15 cellular contexts compared by ENCODE assay signal in the genomic region with DNA sequence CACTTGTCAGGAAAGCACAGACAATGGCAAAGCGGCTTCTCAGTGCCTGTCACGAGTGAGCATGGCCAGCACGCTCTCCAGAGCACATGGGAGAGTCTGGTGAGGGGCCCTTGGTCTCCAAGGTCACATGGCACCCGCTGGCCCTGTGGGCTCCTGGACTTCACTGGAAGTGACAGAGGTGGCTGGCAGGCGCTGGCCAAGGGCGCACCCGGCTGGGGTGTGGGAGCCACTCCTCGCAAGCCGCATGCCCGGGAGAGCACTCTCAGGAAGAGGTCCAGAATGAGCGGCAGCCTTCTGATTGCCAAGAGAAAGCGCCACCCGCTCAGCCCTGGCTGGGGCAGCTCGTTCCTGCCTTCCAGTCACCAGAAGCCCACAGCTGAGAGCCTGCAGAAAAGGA. TPM values are rescaled to one million over a fixed set of nuclear protein-coding genes. Genes with fewer than 3 reads are reported as not detected.
DNase-seq lines count a peak whose midpoint lies in the region; ATAC-seq and TF ChIP-seq lines count a peak whose summit lies in the region.
"Had no signal": no experiment of that assay in that cellular context is flagged by ENCODE, and none has a peak within 500 bp of the region (broad histone marks: within the 10 kb centered on the region; RNA-seq: fewer than 3 reads in every experiment).

No MANE protein-coding gene starts in this region.

- no peak for ATAC-seq in GM21447 (IDR thresholded peaks at IDR 0.05; ENCODE audit: unreplicated experiment)
- ATAC-seq: GM23338 had no signal

- no peaks in the 10 kb centered on the region for H3K36me3 ChIP-seq in BE2C

- no peak for TF ChIP-seq CTCF in BE2C (IDR thresholded peaks at IDR 0.05; ENCODE audit: low read depth, low read length)

- no peaks in the 10 kb centered on the region for H3K9me3 ChIP-seq in BE2C
- H3K9me3 ChIP-seq: Caco-2 had no signal

- H3K4me1 ChIP-seq in BE2C = no peaks in the 10 kb centered on the region
- H3K4me1 ChIP-seq: Caco-2 had no signal

- no peak overlapping the region for H3K4me3 ChIP-seq in BE2C (ENCODE audit: low read depth, low read length)
- H3K4me3 ChIP-seq: GM23338 had no signal

- no peaks in the 10 kb centered on the region for H3K27me3 ChIP-seq in BE2C

- DNase-seq in BE2C = peak; percentile 32
- DNase-seq in cerebellum (ENCODE audit: low spot score) = peak; percentile 60
- DNase-seq in hypothalamus (lab: John Stamatoyannopoulos, UW) = peak in 31 of 51 donors; percentile 17 to 68 (median 47)
- DNase-seq in putamen (ENCODE audit: low spot score) = peak; percentile 49
- DNase-seq in NCI-H82 treated with DMSO at 0.1 percent for 48 hours (lab: John Stamatoyannopoulos, UW; ENCODE audit: unreplicated experiment) = no peak
- DNase-seq in epidermal melanocyte (ENCODE audit: insufficient read length, low spot score) = no peak
- DNase-seq in DMS53 (lab: John Stamatoyannopoulos, UW) = no peak
- DNase-seq: activated CD4-positive, alpha-beta T cell treated with anti-CD3 and anti-CD28 coated beads, Interleukin-2, amount 10 ng/mL, durations not matched to agents 24 days and 14 days; Caco-2; GDM1; NCI-H187; RPMI8226; stimulated activated CD4-positive, alpha-beta T cell treated with anti-CD3 and anti-CD28 coated beads, Interleukin-2, amount 100 ng/mL, for 48 hours had no signal

RNA-seq across cellular contexts. Expression of a gene that starts 17.1 kb away (rescaled TPM):
- polyA plus RNA-seq in BE2C (2012; ENCODE audit: insufficient read depth, insufficient read length, low read depth) = 46.1 TPM
- 14.7 TPM for total RNA-seq in cerebellum

Comparison
In these comparisons a context has a peak if more than half of its experiments do, and no peak if none do; other contexts are left out.
1. DNase-seq: peak in BE2C (single experiment), cerebellum (single experiment), hypothalamus (31 of 51) and putamen (single experiment); none in NCI-H82 treated with DMSO at 0.1 percent for 48 hours (single experiment), epidermal melanocyte (single experiment) and DMS53 (single experiment).